14 cellular contexts compared by ENCODE assay signal in genomic region chr3:152254031-152254430, GRCh38. TPM values are rescaled to one million over a fixed set of nuclear protein-coding genes. Genes with fewer than 3 reads are reported as not detected.
DNase-seq lines count a peak whose midpoint lies in the region; ATAC-seq, FAIRE-seq and TF ChIP-seq lines count a peak whose summit lies in the region.
"Had no signal": no experiment of that assay in that cellular context is flagged by ENCODE, and none has a peak within 500 bp of the region (broad histone marks: within the 10 kb centered on the region; RNA-seq: fewer than 3 reads in every experiment).

No MANE protein-coding gene starts in this region.

- no peaks in the 10 kb centered on the region for H3K9me2 ChIP-seq in OCI-LY7 (ENCODE audit: insufficient read depth, low read length)

- H3K4me3 Mint-ChIP-seq in CD14-positive monocyte, result peak overlapping the region; percentile 10 to 36
- peak overlapping the region; percentile 76 for H3K4me3 Mint-ChIP-seq in central memory CD8-positive, alpha-beta T cell

- DNase-seq in CD14-positive monocyte (ENCODE audit: low spot score) (no peak), GM18507 (ENCODE audit: extremely low spot score, insufficient read length, low read depth) (no peak), OCI-LY7 (ENCODE audit: low spot score) (peak; percentile 63), DMS 273 (lab: John Stamatoyannopoulos, UW; ENCODE audit: unreplicated experiment) (no peak)
- DNase-seq in central memory CD8-positive, alpha-beta T cell (ENCODE audit: low spot score in 2 of 2), result no peak
- DNase-seq in stimulated activated CD4-positive, alpha-beta T cell treated with anti-CD3 and anti-CD28 coated beads, Interleukin-4, amount 100 ng/mL, for 4 hours, result no peak
- DNase-seq: heart left ventricle, left ventricle myocardium inferior, NCI-H187 treated with DMSO at 0.1 percent for 48 hours, occipital lobe had no signal

- H3K4me1 ChIP-seq in OCI-LY7 (ENCODE audit: insufficient read depth, low read length, poor library complexity, severe bottlenecking), result peaks cover 76% of the 10 kb centered on the region

- H3K27ac Mint-ChIP-seq in CD14-positive monocyte, result peak overlapping the region; percentile 86 to 97 (median 93)
- peak overlapping the region; percentile 91 for H3K27ac Mint-ChIP-seq in central memory CD8-positive, alpha-beta T cell (ENCODE audit: low read depth)

- TF ChIP-seq CTCF in CD14-positive monocyte (IDR thresholded peaks at IDR 0.05) (no peak), OCI-LY7 (conservative IDR thresholded peaks at IDR 0.05; ENCODE audit: low read length) (no peak)

- peak overlapping the region; percentile 65 for H2AFZ ChIP-seq in OCI-LY7 (ENCODE audit: low read length)

- H3K36me3 ChIP-seq in OCI-LY7 (ENCODE audit: insufficient read depth, low read length), result peaks cover 5% of the 10 kb centered on the region; the same call in 1 of the 2 replicates
- H3K36me3 ChIP-seq: heart left ventricle, left ventricle myocardium inferior had no signal

- intact Hi-C loops in CD14-positive monocyte (cut with micrococcal nuclease) (no loop called here), OCI-LY7 (cut with micrococcal nuclease; ENCODE audit: unreplicated experiment) (no loop called here)

- peaks cover 4% of the 10 kb centered on the region; the same call in 1 of the 2 replicates for H3K79me2 ChIP-seq in OCI-LY7 (ENCODE audit: insufficient read depth, low read depth, low read length)

- FAIRE-seq in GM18507 (lab: Jason Lieb, UNC), result peak; percentile 82
- FAIRE-seq: H54, HepG2 had no signal

- peaks cover 71% of the 10 kb centered on the region for H3K4me1 Mint-ChIP-seq in CD14-positive monocyte
- H3K4me1 Mint-ChIP-seq in central memory CD8-positive, alpha-beta T cell, result peaks cover 68% of the 10 kb centered on the region

- H3K27ac ChIP-seq in OCI-LY7 (ENCODE audit: low read depth, low read length, poor library complexity, severe bottlenecking), result peak overlapping the region; percentile 61
- H3K27ac ChIP-seq: left ventricle myocardium inferior had no signal

- ATAC-seq in central memory CD8-positive, alpha-beta T cell (replicated peaks; ENCODE audit: extremely low read depth, poor library complexity, severe bottlenecking), result no peak
- ATAC-seq in HG03460 (IDR thresholded peaks at IDR 0.05; ENCODE audit: unreplicated experiment), result no peak
- ATAC-seq in HG02571 (IDR thresholded peaks at IDR 0.05; ENCODE audit: unreplicated experiment), result no peak
- ATAC-seq: HepG2 had no signal

- no peaks in the 10 kb centered on the region for H4K20me1 ChIP-seq in OCI-LY7 (ENCODE audit: insufficient read depth, low read length)

- peaks cover 16% of the 10 kb centered on the region; the same call in 1 of the 2 replicates for H3K9me3 ChIP-seq in OCI-LY7 (ENCODE audit: low read length)
- H3K9me3 ChIP-seq: heart left ventricle, left ventricle myocardium inferior had no signal

- H3K4me2 ChIP-seq in OCI-LY7 (ENCODE audit: low read length), result peak overlapping the region; percentile 55

- H3K9me3 Mint-ChIP-seq in CD14-positive monocyte, result no peaks in the 10 kb centered on the region
- H3K9me3 Mint-ChIP-seq in central memory CD8-positive, alpha-beta T cell, result no peaks in the 10 kb centered on the region

- CTCF ChIA-PET in OCI-LY7 (lab: Charles Lee; ENCODE audit: unreplicated experiment), result interaction anchor here (1.0 kb wide), 1 partner anchor 8 kb away, joined by 3 read pairs; no protein-coding TSS in a partner anchor

- peaks cover under 1 to 12% of the 10 kb centered on the region in 2 donors for H3K36me3 Mint-ChIP-seq in CD14-positive monocyte
- H3K36me3 Mint-ChIP-seq in central memory CD8-positive, alpha-beta T cell (ENCODE audit: insufficient read depth), result peaks cover 17% of the 10 kb centered on the region

- no TSS peak for BruUV-seq in OCI-LY7 (replicated peaks; lab: Mats Ljungman, UMichigan)

- no peaks in the 10 kb centered on the region for H3K27me3 Mint-ChIP-seq in CD14-positive monocyte (ENCODE audit: low read depth in 3 of 3)
- H3K27me3 Mint-ChIP-seq in central memory CD8-positive, alpha-beta T cell, result no peaks in the 10 kb centered on the region

- H3K4me3 ChIP-seq in OCI-LY7 (ENCODE audit: low read depth, low read length, poor library complexity, severe bottlenecking), result peak overlapping the region; percentile 2
- H3K4me3 ChIP-seq: heart left ventricle, left ventricle myocardium inferior had no signal

- POLR2A ChIA-PET in OCI-LY7 (lab: Charles Lee), result interaction anchor here (0.7 to 9.2 kb wide), 7 partner anchors 9 to 61 kb away, joined by 3 to 100 read pairs (median 4); partner anchors contain the start of gene MBNL1

RNA-seq across cellular contexts. Expression of gene MBNL1, which starts 14.7 kb away (rescaled TPM):
- polyA plus RNA-seq in CD14-positive monocyte, result 100 to 1,000 TPM; 191 to 204 TPM
- 125 and 163 TPM in 2 replicates for total RNA-seq in OCI-LY7 (2014; rRNA removed; shearing (Covaris generic))
- 174 and 184 TPM in 2 replicates for total RNA-seq in OCI-LY7 (2022)
